Comparison of ENCODE assay signal across 19 cellular contexts in genomic region chr1:14745321-14745720, GRCh38.
"Had no signal": no experiment of that assay in that cellular context is flagged by ENCODE, and none has a peak within 500 bp of the region (broad histone marks: within the 10 kb centered on the region; RNA-seq: fewer than 3 reads in every experiment).

No MANE protein-coding gene starts in this region.

- H3K9me3 Mint-ChIP-seq: natural killer cell treated with Interleukin-12 subunit alpha and Interleukin-12 subunit beta and Interleukin-15 and Interleukin-18, amount 100 ng/mL, for 72 hours had no signal

- H3K4me1 ChIP-seq: gastrocnemius medialis, pancreas had no signal

- ATAC-seq: gastrocnemius medialis; left lobe of liver; natural killer cell treated with Interleukin-12 subunit alpha and Interleukin-12 subunit beta and Interleukin-15 and Interleukin-18, amount 100 ng/mL, for 72 hours; pancreas; right cardiac atrium had no signal

- H3K36me3 Mint-ChIP-seq: natural killer cell treated with Interleukin-12 subunit alpha and Interleukin-12 subunit beta and Interleukin-15 and Interleukin-18, amount 100 ng/mL, for 72 hours had no signal

- H3K9me3 ChIP-seq: esophagus muscularis mucosa, gastrocnemius medialis, pancreas had no signal

- DNase-seq: cortex of kidney; dorsolateral prefrontal cortex; effector CD8-positive, alpha-beta T cell; gastrocnemius medialis; islet precursor cell; midbrain; occipital lobe; pancreas; right cardiac atrium; small intestine; stimulated activated CD4-positive, alpha-beta T cell treated with anti-CD3 and anti-CD28 coated beads, Interleukin-12 subunit alpha, Interleukin-12 subunit beta, amount 100 ng/mL, for 4 hours; stimulated activated naive CD4-positive, alpha-beta T cell treated with Interleukin-2 at 50 U/mL for 16 hours; trophoblast cell had no signal

- H3K27ac ChIP-seq: dorsolateral prefrontal cortex, epithelial cell of prostate, esophagus muscularis mucosa, gastrocnemius medialis, pancreas had no signal

- H3K27ac Mint-ChIP-seq: memory B cell; natural killer cell treated with Interleukin-12 subunit alpha and Interleukin-12 subunit beta and Interleukin-15 and Interleukin-18, amount 100 ng/mL, for 72 hours; progenitor cell of endocrine pancreas had no signal

- FAIRE-seq: pancreas, small intestine had no signal

- H3K36me3 ChIP-seq: esophagus muscularis mucosa, gastrocnemius medialis, pancreas had no signal

- H3K4me3 ChIP-seq: esophagus muscularis mucosa, gastrocnemius medialis, pancreas had no signal

- H3K27me3 ChIP-seq: pancreas had no signal

- H3K4me1 Mint-ChIP-seq: memory B cell had no signal

- H3K4me3 Mint-ChIP-seq: memory B cell; natural killer cell treated with Interleukin-12 subunit alpha and Interleukin-12 subunit beta and Interleukin-15 and Interleukin-18, amount 100 ng/mL, for 72 hours had no signal
